In genomic region chr12:130953783-130954543, GRCh38 we compare ENCODE assay signal across 10 cellular contexts. TPM values are rescaled to one million over a fixed set of nuclear protein-coding genes. Genes with fewer than 3 reads are reported as not detected.
DNase-seq lines count a peak whose midpoint lies in the region; ATAC-seq and TF ChIP-seq lines count a peak whose summit lies in the region.
"Had no signal": no experiment of that assay in that cellular context is flagged by ENCODE, and none has a peak within 500 bp of the region (broad histone marks: within the 10 kb centered on the region; RNA-seq: fewer than 3 reads in every experiment).

Gene ADGRD1 (plus strand): TSS chr12:130953907. CDS start chr12:130954466, 559 bp downstream.

- H3K9me3 ChIP-seq in ascending aorta (no peaks in the 10 kb centered on the region), spleen (no peaks in the 10 kb centered on the region)

- no peaks in the 10 kb centered on the region for H3K9me3 Mint-ChIP-seq in activated CD4-positive, alpha-beta memory T cell treated with anti-CD3 and anti-CD28 coated beads, Interleukin-2, amount 10 ng/mL, durations not matched to agents 7 days and 5 days
- H3K9me3 Mint-ChIP-seq in glutamatergic neuron (ENCODE audit: unreplicated experiment), result no peaks in the 10 kb centered on the region
- H3K9me3 Mint-ChIP-seq: activated naive CD8-positive, alpha-beta T cell treated with anti-CD3 and anti-CD28 coated beads, Interleukin-2, amount 10 ng/mL, durations not matched to agents 7 days and 5 days had no signal

- H3K4me3 ChIP-seq in ascending aorta (peak within 1 kb of the TSS; percentile 46 to 64), spleen (peak within 1 kb of the TSS in 5 of 8 donors; percentile 8 to 52 (median 16))

- DNase-seq in ascending aorta (ENCODE audit: low spot score in 2 of 2) (peak; percentile 23 to 80), left colon (peak in 1 of 2 donors; percentile 44), spleen (no peak), GDM1 (lab: John Stamatoyannopoulos, UW) (no peak), glutamatergic neuron (no peak)
- no peak for DNase-seq in activated CD4-positive, alpha-beta memory T cell treated with anti-CD3 and anti-CD28 coated beads, Interleukin-2, amount 10 ng/mL, durations not matched to agents 7 days and 5 days
- DNase-seq: activated naive CD8-positive, alpha-beta T cell treated with anti-CD3 and anti-CD28 coated beads, Interleukin-2, amount 10 ng/mL, durations not matched to agents 7 days and 5 days; NCI-H1694 treated with DMSO at 0.1 percent for 48 hours had no signal

- TF ChIP-seq CTCF in ascending aorta (IDR thresholded peaks at IDR 0.05) (no peak), spleen (IDR thresholded peaks at IDR 0.05 in 8 of 11, conservative IDR thresholded peaks at IDR 0.05 in 3 of 11) (no peak), glutamatergic neuron (IDR thresholded peaks at IDR 0.05; ENCODE audit: partially characterized antibody, unreplicated experiment) (no peak)

- CTCF ChIA-PET in activated CD4-positive, alpha-beta memory T cell treated with anti-CD3 and anti-CD28 coated beads, Interleukin-2, amount 10 ng/mL, durations not matched to agents 7 days and 5 days (lab: Charles Lee), result no interaction called here

- H3K4me1 ChIP-seq in ascending aorta, result peaks cover 0 to 16% of the 10 kb centered on the region in 2 donors
- H3K4me1 ChIP-seq in spleen, result peaks cover 0 to 19% (median 7%) of the 10 kb centered on the region in 6 donors

- H3K36me3 Mint-ChIP-seq in activated CD4-positive, alpha-beta memory T cell treated with anti-CD3 and anti-CD28 coated beads, Interleukin-2, amount 10 ng/mL, durations not matched to agents 7 days and 5 days (ENCODE audit: low read depth), result no peaks in the 10 kb centered on the region
- peaks cover 8% of the 10 kb centered on the region for H3K36me3 Mint-ChIP-seq in glutamatergic neuron (ENCODE audit: unreplicated experiment)
- H3K36me3 Mint-ChIP-seq: activated naive CD8-positive, alpha-beta T cell treated with anti-CD3 and anti-CD28 coated beads, Interleukin-2, amount 10 ng/mL, durations not matched to agents 7 days and 5 days had no signal

- no peaks in the 10 kb centered on the region for H3K4me1 Mint-ChIP-seq in activated CD4-positive, alpha-beta memory T cell treated with anti-CD3 and anti-CD28 coated beads, Interleukin-2, amount 10 ng/mL, durations not matched to agents 7 days and 5 days
- H3K4me1 Mint-ChIP-seq in glutamatergic neuron (ENCODE audit: low read depth, unreplicated experiment), result peaks cover 7% of the 10 kb centered on the region
- H3K4me1 Mint-ChIP-seq: activated naive CD8-positive, alpha-beta T cell treated with anti-CD3 and anti-CD28 coated beads, Interleukin-2, amount 10 ng/mL, durations not matched to agents 7 days and 5 days had no signal

- intact Hi-C loops in ascending aorta (cut with DNase I) (no loop called here), left colon (cut with DNase I, micrococcal nuclease) (no loop called here), spleen (cut with DNase I; ENCODE audit: low total_unique reads) (no loop called here)

- no peak within 1 kb of the TSS for H3K27ac Mint-ChIP-seq in activated CD4-positive, alpha-beta memory T cell treated with anti-CD3 and anti-CD28 coated beads, Interleukin-2, amount 10 ng/mL, durations not matched to agents 7 days and 5 days
- no peak within 1 kb of the TSS for H3K27ac Mint-ChIP-seq in glutamatergic neuron (ENCODE audit: unreplicated experiment)
- H3K27ac Mint-ChIP-seq: activated naive CD8-positive, alpha-beta T cell treated with anti-CD3 and anti-CD28 coated beads, Interleukin-2, amount 10 ng/mL, durations not matched to agents 7 days and 5 days had no signal

- no peak within 1 kb of the TSS for H3K4me3 Mint-ChIP-seq in activated CD4-positive, alpha-beta memory T cell treated with anti-CD3 and anti-CD28 coated beads, Interleukin-2, amount 10 ng/mL, durations not matched to agents 7 days and 5 days
- no peak within 1 kb of the TSS for H3K4me3 Mint-ChIP-seq in glutamatergic neuron (ENCODE audit: unreplicated experiment)
- H3K4me3 Mint-ChIP-seq: activated naive CD8-positive, alpha-beta T cell treated with anti-CD3 and anti-CD28 coated beads, Interleukin-2, amount 10 ng/mL, durations not matched to agents 7 days and 5 days had no signal

- H3K27ac ChIP-seq in ascending aorta (peak within 1 kb of the TSS; percentile 6 to 42), spleen (peak within 1 kb of the TSS in 2 of 8 donors; percentile 8 to 20)

- 4 to 14% (median 10%) methylated on average over 24 of the region's 24 CpGs for whole genome bisulfite sequencing in spleen, 5 donors

- peaks cover 18% of the 10 kb centered on the region for H3K27me3 Mint-ChIP-seq in activated CD4-positive, alpha-beta memory T cell treated with anti-CD3 and anti-CD28 coated beads, Interleukin-2, amount 10 ng/mL, durations not matched to agents 7 days and 5 days
- H3K27me3 Mint-ChIP-seq in glutamatergic neuron (ENCODE audit: unreplicated experiment), result peaks cover 3% of the 10 kb centered on the region

- H3K36me3 ChIP-seq in ascending aorta (no peaks in the 10 kb centered on the region), spleen (no peaks in the 10 kb centered on the region)

- H3K27me3 ChIP-seq in ascending aorta (no peaks in the 10 kb centered on the region), spleen (replicated peaks in 1 of 7) (peaks cover 0 to 34% (median 0%) of the 10 kb centered on the region in 7 donors)

- ATAC-seq in GM18511 (IDR thresholded peaks at IDR 0.05; ENCODE audit: unreplicated experiment) (peak; percentile 54), left colon (peak; percentile 28)
- no peak for ATAC-seq in activated CD4-positive, CD25-positive, alpha-beta regulatory T cell treated with anti-CD3 and anti-CD28 coated beads, Interleukin-2, amount 50 U/mL, for 24 hours

- POLR2A ChIA-PET in activated CD4-positive, alpha-beta memory T cell treated with anti-CD3 and anti-CD28 coated beads, Interleukin-2, amount 10 ng/mL, durations not matched to agents 7 days and 5 days (lab: Charles Lee), result no interaction called here

- no peak for TF ChIP-seq POLR2A in spleen (IDR thresholded peaks at IDR 0.05)

RNA-seq across cellular contexts. Expression of gene ADGRD1, which starts in this region (rescaled TPM):
- total RNA-seq in ascending aorta (46.9 TPM), left colon (1 to 10 TPM; 4.0 to 5.8 TPM), spleen (1 to 10 TPM; 3.4 to 9.7 (median 6.9) TPM), glutamatergic neuron (ENCODE audit: unreplicated experiment) (0.96 TPM)
- polyA plus RNA-seq in spleen, result 1 to 10 TPM in 2 of 3 donors, under 1 TPM in 1; 0.89 to 1.5 (median 1.4) TPM
- under 1 TPM in 1 of 2 experiments, not detected in 1; 0.23 TPM for total RNA-seq in activated CD4-positive, alpha-beta memory T cell treated with anti-CD3 and anti-CD28 coated beads, Interleukin-2, amount 10 ng/mL, durations not matched to agents 7 days and 5 days
- total RNA-seq: activated naive CD8-positive, alpha-beta T cell treated with anti-CD3 and anti-CD28 coated beads, Interleukin-2, amount 10 ng/mL, durations not matched to agents 7 days and 5 days had no signal

Comparison
In these comparisons a context has a peak if more than half of its experiments do, and no peak if none do; other contexts are left out.
1. ATAC-seq: peak in GM18511 (single experiment) and left colon (single experiment); none in activated CD4-positive, CD25-positive, alpha-beta regulatory T cell treated with anti-CD3 and anti-CD28 coated beads, Interleukin-2, amount 50 U/mL, for 24 hours (0 of 2).
2. DNase-seq: peak in ascending aorta (2 of 2); none in spleen (single experiment), activated CD4-positive, alpha-beta memory T cell treated with anti-CD3 and anti-CD28 coated beads, Interleukin-2, amount 10 ng/mL, durations not matched to agents 7 days and 5 days (single experiment), GDM1 (single experiment) and glutamatergic neuron (single experiment).